8 cellular contexts compared by ENCODE assay signal in the genomic region with DNA sequence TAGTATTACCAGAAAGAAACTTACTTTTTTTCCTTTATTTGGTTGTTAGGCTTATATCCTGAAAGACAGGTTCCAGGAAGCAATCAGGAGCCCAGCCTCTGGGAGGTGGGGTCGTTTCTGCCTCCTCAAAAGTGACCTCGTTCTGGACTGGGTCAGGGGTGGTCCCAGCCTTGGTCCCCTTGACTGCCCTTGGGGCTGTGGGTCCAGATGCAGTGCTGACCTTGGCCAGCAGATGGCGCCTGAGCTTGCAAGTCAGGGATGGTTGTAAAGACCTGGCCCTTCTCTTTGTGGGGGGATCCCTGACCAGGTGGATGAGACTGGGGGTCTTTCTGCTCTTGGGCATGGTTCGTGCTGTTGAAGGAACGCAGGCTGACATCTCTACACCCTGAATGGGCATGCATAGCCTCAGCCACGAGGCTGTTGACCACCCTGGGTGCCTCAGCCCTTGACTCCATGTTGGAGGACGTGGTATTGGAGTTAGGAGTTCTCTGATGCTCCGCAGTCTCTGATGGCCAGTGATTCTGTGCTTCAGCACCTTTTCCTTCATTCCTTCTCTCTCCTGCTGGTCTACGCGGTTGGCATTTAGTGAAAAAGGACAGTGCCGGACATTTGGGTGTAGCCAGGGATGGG.
DNase-seq lines count a peak whose midpoint lies in the region; ATAC-seq, FAIRE-seq and TF ChIP-seq lines count a peak whose summit lies in the region.

No MANE protein-coding gene starts in this region.

- peak; percentile 97 for DNase-seq in WTC11 (ENCODE audit: low spot score)
- peak; percentile 21 for DNase-seq in mammary epithelial cell
- DNase-seq in stimulated activated CD4-positive, alpha-beta T cell treated with anti-CD3 and anti-CD28 coated beads, Interleukin-15, amount 100 ng/mL, for 24 hours: peak; percentile 84

- POLR2A ChIA-PET in WTC11 (lab: Charles Lee): no interaction called here

- CTCF ChIA-PET in WTC11 (lab: Charles Lee) (interaction anchor here (0.6 to 3.2 kb wide), 22 partner anchors 9 to 733 kb away, joined by 3 to 27 read pairs (median 4); no protein-coding TSS in a partner anchor), mammary epithelial cell (lab: Charles Lee; ENCODE audit: low non-redundant PET) (interaction anchor here (1.1 kb wide), 1 partner anchor 705 kb away, joined by 5 read pairs; no protein-coding TSS in a partner anchor)

- ATAC-seq in GM21528 (IDR thresholded peaks at IDR 0.05; ENCODE audit: low FRiP score, unreplicated experiment) (peak; percentile 78), WTC11 (peak; percentile 96), GM19035 (IDR thresholded peaks at IDR 0.05; ENCODE audit: unreplicated experiment) (no peak)

- dilution Hi-C loops in mammary epithelial cell (cut with HindIII; ENCODE audit: low sequenced_read_pairs): no loop called here

- no peak overlapping the region for H3K4me3 ChIP-seq in DOHH2 (ENCODE audit: low read length)
- no peak overlapping the region for H3K4me3 ChIP-seq in Loucy (ENCODE audit: low read length, poor library complexity, severe bottlenecking)
- no peak overlapping the region for H3K4me3 ChIP-seq in mammary epithelial cell (replicated peaks in 1 of 3; ENCODE audit: insufficient read depth in 1 of 3, low read depth in 2 of 3, low read length in 3 of 3)

- H3K27ac Mint-ChIP-seq in WTC11: no peak overlapping the region

- H3K9me2 ChIP-seq in DOHH2 (replicated peaks; ENCODE audit: control insufficient read depth, low read length) (no peaks in the 10 kb centered on the region), Loucy (replicated peaks; ENCODE audit: low read depth, low read length) (no peaks in the 10 kb centered on the region)

- H2AFZ ChIP-seq in Loucy (ENCODE audit: low read length) (no peak overlapping the region), mammary epithelial cell (ENCODE audit: low read depth, low read length) (no peak overlapping the region)

- H3K36me3 Mint-ChIP-seq in WTC11: peaks cover 4% of the 10 kb centered on the region; the same call in 1 of the 2 replicates

- H3K4me3 Mint-ChIP-seq in WTC11: no peak overlapping the region

- WGBS in mammary epithelial cell (ENCODE audit: low coverage, missing lambda C conversion rate): 71% methylated on average over 8 of the region's 11 CpGs

- intact Hi-C loops in mammary epithelial cell (cut with micrococcal nuclease): loop anchor here (1.0 to 10.0 kb wide), 2 partner anchors 163 to 736 kb away; no protein-coding TSS in a partner anchor

- no peak overlapping the region for H3K4me2 ChIP-seq in DOHH2 (ENCODE audit: low read length)
- no peak overlapping the region for H3K4me2 ChIP-seq in Loucy (ENCODE audit: low read depth, low read length, poor library complexity, severe bottlenecking)
- H3K4me2 ChIP-seq in mammary epithelial cell (ENCODE audit: insufficient read depth, low read depth, low read length): no peak overlapping the region

- no peaks in the 10 kb centered on the region for H4K20me1 ChIP-seq in DOHH2 (ENCODE audit: control insufficient read depth, insufficient read depth, low read depth, low read length)
- no peaks in the 10 kb centered on the region for H4K20me1 ChIP-seq in Loucy (ENCODE audit: insufficient read depth, low read length, poor library complexity, severe bottlenecking)
- no peaks in the 10 kb centered on the region for H4K20me1 ChIP-seq in mammary epithelial cell (ENCODE audit: insufficient read depth, low read length)

- H3K79me2 ChIP-seq in DOHH2 (ENCODE audit: control insufficient read depth, low read length) (no peaks in the 10 kb centered on the region), Loucy (ENCODE audit: insufficient read depth, low read length) (no peaks in the 10 kb centered on the region), mammary epithelial cell (ENCODE audit: insufficient read depth, low read length) (no peaks in the 10 kb centered on the region)

- H3K4me1 Mint-ChIP-seq in WTC11: no peaks in the 10 kb centered on the region

- H3K9ac ChIP-seq in Loucy (ENCODE audit: low read depth, low read length, poor library complexity, severe bottlenecking) (no peak overlapping the region), mammary epithelial cell (ENCODE audit: insufficient read depth, low read length) (no peak overlapping the region)

- peak; percentile 70 for FAIRE-seq in islet of Langerhans (lab: Jason Lieb, UNC)

- no peaks in the 10 kb centered on the region for H3F3A ChIP-seq in DOHH2 (ENCODE audit: control insufficient read depth, insufficient read depth)
- no peaks in the 10 kb centered on the region for H3F3A ChIP-seq in Loucy (ENCODE audit: low read depth)

- H3K9me3 ChIP-seq in DOHH2 (ENCODE audit: control insufficient read depth, insufficient read depth, low read length) (no peaks in the 10 kb centered on the region), Loucy (ENCODE audit: insufficient read depth, low read depth, low read length) (no peaks in the 10 kb centered on the region), mammary epithelial cell (replicated peaks; ENCODE audit: insufficient read depth, low read length) (no peaks in the 10 kb centered on the region)

- peaks cover 5% of the 10 kb centered on the region for H3K9me3 Mint-ChIP-seq in WTC11

- H3K4me1 ChIP-seq in DOHH2 (ENCODE audit: control insufficient read depth, low read length) (no peaks in the 10 kb centered on the region), Loucy (ENCODE audit: insufficient read depth, low read length, poor library complexity, severe bottlenecking) (peaks cover 5% of the 10 kb centered on the region), mammary epithelial cell (ENCODE audit: insufficient read depth, low read length) (no peaks in the 10 kb centered on the region)

- H3K27ac ChIP-seq in DOHH2 (ENCODE audit: low read depth, low read length) (no peak overlapping the region), mammary epithelial cell (ENCODE audit: insufficient read depth, low read depth, low read length) (no peak overlapping the region)

- no TSS peak for BruUV-seq in mammary epithelial cell (replicated peaks; lab: Mats Ljungman, UMichigan)

- H3K27me3 Mint-ChIP-seq in WTC11 (ENCODE audit: low read depth): no peaks in the 10 kb centered on the region

- TF ChIP-seq CTCF in DOHH2 (IDR thresholded peaks at IDR 0.05; ENCODE audit: low read depth, low read length, poor library complexity, severe bottlenecking) (peak; percentile 99), Loucy (conservative IDR thresholded peaks at IDR 0.05; ENCODE audit: low read length) (peak; percentile 99), WTC11 (IDR thresholded peaks at IDR 0.05) (peak; percentile 97), mammary epithelial cell (conservative IDR thresholded peaks at IDR 0.05 in 1 of 2, IDR thresholded peaks at IDR 0.05 in 1 of 2; ENCODE audit: extremely low read depth in 1 of 2, insufficient read depth in 1 of 2, low read depth in 1 of 2, low read length in 2 of 2) (peak; percentile 92 to 99)

- in situ Hi-C loops in mammary epithelial cell (cut with MboI; ENCODE audit: low sequenced_read_pairs in 2 of 2): loop anchor here (10.0 to 25.0 kb wide), 3 partner anchors 725 to 975 kb away; no protein-coding TSS in a partner anchor

- no peaks in the 10 kb centered on the region for H3K27me3 ChIP-seq in DOHH2 (ENCODE audit: control insufficient read depth, low read length)
- no peaks in the 10 kb centered on the region for H3K27me3 ChIP-seq in Loucy (ENCODE audit: insufficient read depth, low read length, poor library complexity, severe bottlenecking)
- no peaks in the 10 kb centered on the region for H3K27me3 ChIP-seq in mammary epithelial cell (ENCODE audit: insufficient read depth, low read length)

- H3K36me3 ChIP-seq in DOHH2 (ENCODE audit: control insufficient read depth, low read length) (no peaks in the 10 kb centered on the region), Loucy (ENCODE audit: insufficient read depth, low read length) (no peaks in the 10 kb centered on the region), mammary epithelial cell (ENCODE audit: insufficient read depth, low read length) (no peaks in the 10 kb centered on the region)

TF ChIP-seq in WTC11, 78 proteins besides CTCF, POLR2A, EP300 and RAD21:
- no peak for TF ChIP-seq MYBL2 (CRISPR knock-in tag; IDR thresholded peaks at IDR 0.05)
- TF ChIP-seq CREB1 (CRISPR knock-in tag; IDR thresholded peaks at IDR 0.05): no peak
- no peak for TF ChIP-seq TEAD1 (CRISPR knock-in tag; IDR thresholded peaks at IDR 0.05)
- TF ChIP-seq, protein P1, sequence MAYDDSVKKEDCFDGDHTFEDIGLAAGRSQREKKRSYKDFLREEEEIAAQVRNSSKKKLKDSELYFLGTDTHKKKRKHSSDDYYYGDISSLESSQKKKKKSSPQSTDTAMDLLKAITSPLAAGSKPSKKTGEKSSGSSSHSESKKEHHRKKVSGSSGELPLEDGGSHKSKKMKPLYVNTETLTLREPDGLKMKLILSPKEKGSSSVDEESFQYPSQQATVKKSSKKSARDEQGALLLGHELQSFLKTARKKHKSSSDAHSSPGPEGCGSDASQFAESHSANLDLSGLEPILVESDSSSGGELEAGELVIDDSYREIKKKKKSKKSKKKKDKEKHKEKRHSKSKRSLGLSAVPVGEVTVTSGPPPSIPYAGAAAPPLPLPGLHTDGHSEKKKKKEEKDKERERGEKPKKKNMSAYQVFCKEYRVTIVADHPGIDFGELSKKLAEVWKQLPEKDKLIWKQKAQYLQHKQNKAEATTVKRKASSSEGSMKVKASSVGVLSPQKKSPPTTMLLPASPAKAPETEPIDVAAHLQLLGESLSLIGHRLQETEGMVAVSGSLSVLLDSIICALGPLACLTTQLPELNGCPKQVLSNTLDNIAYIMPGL (CRISPR knock-in tag; IDR thresholded peaks at IDR 0.05): no peak
- no peak for TF ChIP-seq FOXP1 (CRISPR knock-in tag; IDR thresholded peaks at IDR 0.05; ENCODE audit: borderline replicate concordance)
- TF ChIP-seq, protein P2, sequence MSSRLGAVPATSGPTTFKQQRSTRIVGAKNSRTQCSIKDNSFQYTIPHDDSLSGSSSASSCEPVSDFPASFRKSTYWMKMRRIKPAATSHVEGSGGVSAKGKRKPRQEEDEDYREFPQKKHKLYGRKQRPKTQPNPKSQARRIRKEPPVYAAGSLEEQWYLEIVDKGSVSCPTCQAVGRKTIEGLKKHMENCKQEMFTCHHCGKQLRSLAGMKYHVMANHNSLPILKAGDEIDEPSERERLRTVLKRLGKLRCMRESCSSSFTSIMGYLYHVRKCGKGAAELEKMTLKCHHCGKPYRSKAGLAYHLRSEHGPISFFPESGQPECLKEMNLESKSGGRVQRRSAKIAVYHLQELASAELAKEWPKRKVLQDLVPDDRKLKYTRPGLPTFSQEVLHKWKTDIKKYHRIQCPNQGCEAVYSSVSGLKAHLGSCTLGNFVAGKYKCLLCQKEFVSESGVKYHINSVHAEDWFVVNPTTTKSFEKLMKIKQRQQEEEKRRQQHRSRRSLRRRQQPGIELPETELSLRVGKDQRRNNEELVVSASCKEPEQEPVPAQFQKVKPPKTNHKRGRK (CRISPR knock-in tag; IDR thresholded peaks at IDR 0.05; ENCODE audit: borderline replicate concordance): no peak
- TF ChIP-seq, protein P3, sequence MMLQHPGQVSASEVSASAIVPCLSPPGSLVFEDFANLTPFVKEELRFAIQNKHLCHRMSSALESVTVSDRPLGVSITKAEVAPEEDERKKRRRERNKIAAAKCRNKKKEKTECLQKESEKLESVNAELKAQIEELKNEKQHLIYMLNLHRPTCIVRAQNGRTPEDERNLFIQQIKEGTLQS (CRISPR knock-in tag; conservative IDR thresholded peaks at IDR 0.05): no peak

Comparison
In these comparisons a context has a peak if more than half of its experiments do, and no peak if none do; other contexts are left out.
1. DNase-seq: peak in every context shown above with its lines; median percentile 97 in WTC11; 84 in stimulated activated CD4-positive, alpha-beta T cell treated with anti-CD3 and anti-CD28 coated beads, Interleukin-15, amount 100 ng/mL, for 24 hours; 21 in mammary epithelial cell.